ENCODE assay signal across 16 cellular contexts in the genomic region with DNA sequence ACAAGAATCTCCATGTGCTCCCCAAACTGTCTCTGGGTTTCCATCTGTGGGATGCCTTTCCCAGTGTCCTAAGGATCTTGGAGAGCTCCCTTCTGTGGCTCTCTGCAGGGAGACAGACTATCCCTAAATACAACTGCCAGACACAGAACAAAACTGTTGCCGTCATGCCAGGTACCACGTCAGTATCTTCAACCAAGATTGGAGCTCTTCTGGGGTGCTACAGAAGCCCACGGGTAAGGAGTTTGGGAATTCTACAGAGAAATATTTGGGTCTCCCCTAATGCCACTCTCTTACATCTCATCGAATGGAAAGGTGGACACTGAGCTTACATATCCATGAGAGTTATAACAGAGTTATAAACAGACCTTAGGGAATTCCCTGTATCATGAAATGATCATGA. TPM values are rescaled to one million over a fixed set of nuclear protein-coding genes. Genes with fewer than 3 reads are reported as not detected.
"Had no signal": no experiment of that assay in that cellular context is flagged by ENCODE, and none has a peak within 500 bp of the region (broad histone marks: within the 10 kb centered on the region; RNA-seq: fewer than 3 reads in every experiment).

No MANE protein-coding gene starts in this region.

- H3K9me3 ChIP-seq: gastrocnemius medialis, left lung, ovary, testis had no signal

- DNase-seq: amniotic stem cell; effector CD4-positive, alpha-beta T cell; gastrocnemius medialis; kidney; left lung; ovary; stimulated activated CD4-positive, alpha-beta T cell treated with anti-CD3 and anti-CD28 coated beads, Interleukin-4, amount 100 ng/mL, for 1 hour; T-cell; testis had no signal

- H3K27ac Mint-ChIP-seq: activated naive CD4-positive, alpha-beta T cell treated with anti-CD3 and anti-CD28 coated beads, Interleukin-2, amount 50 U/mL, for 24 hours; T-cell; type B pancreatic cell; WTC11 had no signal

- H3K4me3 ChIP-seq: gastrocnemius medialis, left lung, ovary, smooth muscle cell, testis had no signal

- H3K4me3 Mint-ChIP-seq: activated naive CD4-positive, alpha-beta T cell treated with anti-CD3 and anti-CD28 coated beads, Interleukin-2, amount 50 U/mL, for 24 hours; T-cell; type B pancreatic cell; WTC11 had no signal

- H3K27me3 ChIP-seq: gastrocnemius medialis, left lung, ovary, testis had no signal

- H3K4me2 ChIP-seq: smooth muscle cell had no signal

- H3K36me3 ChIP-seq: gastrocnemius medialis, left lung, ovary had no signal

- H3K9me3 Mint-ChIP-seq: activated naive CD4-positive, alpha-beta T cell treated with anti-CD3 and anti-CD28 coated beads, Interleukin-2, amount 50 U/mL, for 24 hours; T-cell; type B pancreatic cell had no signal

- H3K4me1 Mint-ChIP-seq: activated naive CD4-positive, alpha-beta T cell treated with anti-CD3 and anti-CD28 coated beads, Interleukin-2, amount 50 U/mL, for 24 hours; T-cell; WTC11 had no signal

- H3K36me3 Mint-ChIP-seq: activated naive CD4-positive, alpha-beta T cell treated with anti-CD3 and anti-CD28 coated beads, Interleukin-2, amount 50 U/mL, for 24 hours; T-cell; type B pancreatic cell had no signal

- H3K27me3 Mint-ChIP-seq: activated naive CD4-positive, alpha-beta T cell treated with anti-CD3 and anti-CD28 coated beads, Interleukin-2, amount 50 U/mL, for 24 hours; T-cell; type B pancreatic cell had no signal

- H3K4me1 ChIP-seq: gastrocnemius medialis, left lung, testis had no signal

- ATAC-seq: gastrocnemius medialis, left lung, sciatic nerve, WTC11 had no signal

- H3K27ac ChIP-seq: gastrocnemius medialis, left lung, ovary, testis had no signal

RNA-seq across cellular contexts. Expression of gene MBD3L3, which starts 4.9 kb away (rescaled TPM):
- total RNA-seq: cerebellum, gastrocnemius medialis, kidney, left lung, ovary, sciatic nerve, smooth muscle cell, T-cell, WTC11 had no signal
- polyA plus RNA-seq: esophagus, ovary, smooth muscle cell had no signal

RNA-seq across cellular contexts. Expression of gene MBD3L2, which starts 14.2 kb away (rescaled TPM):
- total RNA-seq: cerebellum, gastrocnemius medialis, kidney, left lung, ovary, sciatic nerve, smooth muscle cell, T-cell, testis, WTC11 had no signal
- polyA plus RNA-seq: esophagus, ovary, smooth muscle cell had no signal

RNA-seq across cellular contexts. Expression of gene MBD3L4, which starts 23.4 kb away (rescaled TPM):
- total RNA-seq: cerebellum, gastrocnemius medialis, kidney, left lung, ovary, sciatic nerve, smooth muscle cell, T-cell, testis, WTC11 had no signal
- polyA plus RNA-seq: esophagus, ovary, smooth muscle cell had no signal

RNA-seq across cellular contexts. Expression of gene MBD3L5, which starts 33.0 kb away (rescaled TPM):
- total RNA-seq: cerebellum, gastrocnemius medialis, kidney, left lung, ovary, sciatic nerve, smooth muscle cell, T-cell, testis, WTC11 had no signal
- polyA plus RNA-seq: esophagus, ovary, smooth muscle cell had no signal
